1 cellular context compared by ENCODE assay signal in the genomic region with DNA sequence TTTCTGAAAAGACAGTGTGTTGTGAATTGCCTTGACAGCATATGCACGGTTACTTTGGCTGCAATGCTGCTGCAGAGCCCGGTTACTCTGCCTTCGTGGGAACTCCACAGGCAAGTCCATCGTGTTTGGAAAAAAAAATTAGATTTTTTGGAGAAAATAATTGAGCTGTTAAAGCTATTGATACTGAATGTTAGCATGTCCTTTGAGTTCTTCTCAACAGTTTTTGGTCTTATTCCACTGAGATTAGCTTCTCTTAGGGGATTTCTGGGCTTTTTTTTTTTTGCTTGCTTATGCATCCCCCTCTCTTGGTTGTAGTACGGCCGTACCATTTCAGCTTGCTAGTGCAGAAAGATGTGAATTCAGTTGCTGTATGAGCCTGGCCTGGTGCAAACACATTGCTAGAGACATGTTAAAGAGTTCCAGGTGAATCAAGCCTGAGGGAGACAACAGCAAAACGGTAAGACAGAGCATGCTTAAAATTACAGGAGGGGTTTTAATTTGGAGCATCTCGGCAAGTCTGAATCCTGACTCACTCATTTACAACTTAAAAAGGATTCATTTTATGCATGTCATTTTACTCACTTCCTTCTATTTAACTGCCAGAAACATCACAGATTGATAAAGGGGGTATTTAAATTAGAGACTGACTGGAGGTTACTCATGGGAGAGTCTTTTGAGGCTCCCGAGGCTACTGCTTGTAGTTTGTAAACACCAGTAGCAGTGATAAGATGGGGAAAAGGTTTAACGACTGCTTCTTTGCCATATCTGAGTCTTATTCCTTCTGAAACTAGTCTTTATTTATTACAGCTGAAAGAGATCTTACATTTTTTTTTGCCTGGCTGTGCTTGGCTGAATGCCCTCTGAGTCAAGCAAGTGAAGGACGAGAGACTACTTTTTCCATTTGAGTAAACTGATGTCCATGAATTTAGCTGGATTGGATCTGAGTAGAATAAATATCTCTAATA.
TF ChIP-seq lines count a peak whose summit lies in the region.

No MANE protein-coding gene starts in this region.

TF ChIP-seq in GM23338, 12 proteins besides CTCF, POLR2A, EP300 and RAD21 (continued from another document):
- TF ChIP-seq EZH2phosphoT487 (IDR thresholded peaks at IDR 0.05; ENCODE audit: unreplicated experiment) (no peak), REST (IDR thresholded peaks at IDR 0.05; ENCODE audit: unreplicated experiment) (no peak), ZNF331 (CRISPR knock-in tag; IDR thresholded peaks at IDR 0.05; ENCODE audit: low read depth) (no peak), NANOG (IDR thresholded peaks at IDR 0.05; ENCODE audit: borderline replicate concordance) (no peak), ETS1 (IDR thresholded peaks at IDR 0.05) (no peak)
